ENCODE assay signal across 1 cellular context in genomic region chr12:109258607-109259544, GRCh38.
TF ChIP-seq lines count a peak whose summit lies in the region.

No MANE protein-coding gene starts in this region.

TF ChIP-seq in HEK293, 187 proteins besides CTCF, POLR2A, EP300 and RAD21 (continued from another document):
- TF ChIP-seq REST (tag by site-specific recombination; IDR thresholded peaks at IDR 0.05) = peak; percentile 88
- TF ChIP-seq ZNF449 (tag by site-specific recombination; IDR thresholded peaks at IDR 0.05) = no peak
- no peak for TF ChIP-seq YY2 (tag by site-specific recombination; IDR thresholded peaks at IDR 0.05)
TF ChIP-seq in HEK293: peak in this region for 2.
